1 cellular context compared by ENCODE assay signal in genomic region chr19:12782424-12783225, GRCh38.
TF ChIP-seq lines count a peak whose summit lies in the region.

No MANE protein-coding gene starts in this region.

TF ChIP-seq in K562, 482 proteins besides CTCF, POLR2A, EP300 and RAD21 (continued from another document and continues in another):
- TF ChIP-seq MGA (IDR thresholded peaks at IDR 0.05) (peak; percentile 79), ZNF318 (IDR thresholded peaks at IDR 0.05; ENCODE audit: borderline replicate concordance in 1 of 2, low read depth in 1 of 2) (no peak), SMARCE1 (IDR thresholded peaks at IDR 0.05) (peak; percentile 39; the same call in 1 of the 2 replicates), HDAC2 (IDR thresholded peaks at IDR 0.05) (peak; percentile 78; the same call in 1 of the 2 replicates), JUNB (CRISPR knock-in tag; conservative IDR thresholded peaks at IDR 0.05) (0 out of 2 replicates have a peak, but pooled peaks have one; percentile 21), ZNF311 (CRISPR knock-in tag; IDR thresholded peaks at IDR 0.05) (no peak), CHD2 (IDR thresholded peaks at IDR 0.05; ENCODE audit: low read depth, low read length) (peak; percentile 38; the same call in 1 of the 2 replicates), ZBTB7A (IDR thresholded peaks at IDR 0.05; ENCODE audit: borderline replicate concordance, control insufficient read depth, low read depth, low read length) (peak; percentile 97), CREB1 (IDR thresholded peaks at IDR 0.05) (peak; percentile 81), CREB1 (CRISPR knock-in tag; IDR thresholded peaks at IDR 0.05) (peak; percentile 86), ZEB2 (IDR thresholded peaks at IDR 0.05) (0 out of 2 replicates have a peak, but pooled peaks have one; percentile 63), ZBED1 (IDR thresholded peaks at IDR 0.05) (no peak), KDM5B (IDR thresholded peaks at IDR 0.05; ENCODE audit: insufficient replicate concordance, low read depth, low read length) (peak; percentile 6), ZNF592 (IDR thresholded peaks at IDR 0.05) (peak; percentile 83), PCBP1 (IDR thresholded peaks at IDR 0.05; ENCODE audit: low read depth, low read length, poor library complexity, severe bottlenecking) (peak; percentile 77), ZNF785 (CRISPR knock-in tag; IDR thresholded peaks at IDR 0.05) (no peak), BCOR (IDR thresholded peaks at IDR 0.05) (no peak), ZNF134 (CRISPR knock-in tag; conservative IDR thresholded peaks at IDR 0.05) (0 out of 2 replicates have a peak, but pooled peaks have one; percentile 16), BMI1 (IDR thresholded peaks at IDR 0.05; ENCODE audit: low read length) (peak; percentile 80), ELF2 (CRISPR knock-in tag; IDR thresholded peaks at IDR 0.05) (0 out of 2 replicates have a peak, but pooled peaks have one; percentile 53), XRCC5 (IDR thresholded peaks at IDR 0.05; ENCODE audit: low read depth, low read length) (peak; percentile 71; the same call in 1 of the 2 replicates), SMAD1 (IDR thresholded peaks at IDR 0.05; ENCODE audit: low read depth, low read length, partially characterized antibody) (no peak), ZNF146 (CRISPR knock-in tag; IDR thresholded peaks at IDR 0.05; ENCODE audit: unreplicated experiment) (no peak)
- TF ChIP-seq, protein P1, sequence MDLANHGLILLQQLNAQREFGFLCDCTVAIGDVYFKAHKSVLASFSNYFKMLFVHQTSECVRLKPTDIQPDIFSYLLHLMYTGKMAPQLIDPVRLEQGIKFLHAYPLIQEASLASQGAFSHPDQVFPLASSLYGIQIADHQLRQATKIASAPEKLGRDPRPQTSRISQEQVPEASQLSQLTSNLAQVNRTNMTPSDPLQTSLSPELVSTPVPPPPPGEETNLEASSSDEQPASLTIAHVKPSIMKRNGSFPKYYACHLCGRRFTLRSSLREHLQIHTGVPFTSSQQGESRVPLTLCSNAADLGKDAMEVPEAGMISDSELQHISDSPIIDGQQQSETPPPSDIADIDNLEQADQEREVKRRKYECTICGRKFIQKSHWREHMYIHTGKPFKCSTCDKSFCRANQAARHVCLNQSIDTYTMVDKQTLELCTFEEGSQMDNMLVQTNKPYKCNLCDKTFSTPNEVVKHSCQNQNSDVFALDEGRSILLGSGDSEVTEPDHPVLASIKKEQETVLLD (IDR thresholded peaks at IDR 0.05): peak; percentile 97
